ENCODE assay signal across 20 cellular contexts in the genomic region with DNA sequence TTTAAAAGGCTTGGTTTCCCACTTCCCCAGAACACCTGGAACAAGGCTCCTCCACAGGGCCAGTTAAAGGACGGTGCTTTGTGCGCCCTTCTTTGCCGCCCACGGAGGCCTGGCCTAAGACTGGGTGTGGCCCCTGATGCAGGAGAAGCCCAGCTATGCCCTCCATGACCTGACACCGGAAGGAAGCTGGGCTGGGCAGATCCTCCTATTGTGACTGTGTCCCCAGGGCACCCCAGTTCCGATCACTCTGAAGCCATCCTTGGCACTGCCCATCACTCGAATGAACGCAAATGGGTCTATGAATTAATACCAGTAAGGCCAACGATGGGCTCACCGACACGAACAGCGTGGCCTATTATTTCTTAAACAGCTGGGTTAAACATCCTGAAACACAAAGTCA. TPM values are rescaled to one million over a fixed set of nuclear protein-coding genes. Genes with fewer than 3 reads are reported as not detected.
DNase-seq lines count a peak whose midpoint lies in the region; ATAC-seq and TF ChIP-seq lines count a peak whose summit lies in the region.
"Had no signal": no experiment of that assay in that cellular context is flagged by ENCODE, and none has a peak within 500 bp of the region (broad histone marks: within the 10 kb centered on the region; RNA-seq: fewer than 3 reads in every experiment).

No MANE protein-coding gene starts in this region.

- no peak for TF ChIP-seq EP300 in gastroesophageal sphincter (IDR thresholded peaks at IDR 0.05)
- TF ChIP-seq EP300 in upper lobe of left lung (IDR thresholded peaks at IDR 0.05): peak in 2 of 4 donors; percentile 84 to 95

- H3K27ac Mint-ChIP-seq in activated CD4-positive, alpha-beta T cell treated with anti-CD3 and anti-CD28 coated beads, Interleukin-2, amount 10 ng/mL, durations not matched to agents 24 days and 14 days: peak overlapping the region; percentile 26
- H3K27ac Mint-ChIP-seq in osteocyte (ENCODE audit: unreplicated experiment): no peak overlapping the region

- WGBS in heart left ventricle, 4 donors: 63 to 74% (median 68%) methylated on average over 12 of the region's 12 CpGs
- 72% methylated on average over 9 of the region's 12 CpGs; no CpG with 5 or more reads in 1 of the 2 donors for WGBS in gastroesophageal sphincter (ENCODE audit: low coverage in 1 of 2), 2 donors
- WGBS in upper lobe of left lung, 2 donors: 67% methylated on average over 12 of the region's 12 CpGs

- TF ChIP-seq CTCF in heart left ventricle (IDR thresholded peaks at IDR 0.05) (no peak), left ventricle myocardium inferior (IDR thresholded peaks at IDR 0.05; ENCODE audit: borderline replicate concordance) (no peak), gastroesophageal sphincter (IDR thresholded peaks at IDR 0.05) (no peak), upper lobe of left lung (IDR thresholded peaks at IDR 0.05) (no peak), osteocyte (IDR thresholded peaks at IDR 0.05) (no peak)

- no peaks in the 10 kb centered on the region for H3K9me3 Mint-ChIP-seq in activated CD4-positive, alpha-beta T cell treated with anti-CD3 and anti-CD28 coated beads, Interleukin-2, amount 10 ng/mL, durations not matched to agents 24 days and 14 days
- H3K9me3 Mint-ChIP-seq in osteocyte (ENCODE audit: unreplicated experiment): no peaks in the 10 kb centered on the region

- no peak for DNase-seq in activated CD4-positive, alpha-beta T cell treated with anti-CD3 and anti-CD28 coated beads, Interleukin-2, amount 10 ng/mL, durations not matched to agents 24 days and 14 days
- DNase-seq in activated CD4-positive, alpha-beta T cell treated with anti-CD3 and anti-CD28 coated beads, Interleukin-2, amount 50 U/mL, for 48 hours: no peak
- DNase-seq in heart left ventricle (no peak), left ventricle myocardium inferior (no peak), upper lobe of left lung (peak in 1 of 2 donors; percentile 40), osteocyte (ENCODE audit: extremely low spot score, unreplicated experiment) (no peak)
- DNase-seq in effector memory CD4-positive, alpha-beta T cell: no peak
- DNase-seq: 8988T, C1 segment of cervical spinal cord, DMS 273 treated with DMSO at 0.1 percent for 48 hours, GF-D8, GOT3, MV-4-11, NCI-H1417, NCI-H187 treated with DMSO at 0.1 percent for 48 hours, NCI-H345, NCI-H69, OCI-M1 had no signal

- H3K4me1 ChIP-seq in heart left ventricle (peaks cover 0 to 17% (median 0%) of the 10 kb centered on the region in 12 donors), left ventricle myocardium inferior (peaks cover 14% of the 10 kb centered on the region), gastroesophageal sphincter (peaks cover 0 to 5% (median 0%) of the 10 kb centered on the region in 3 donors), upper lobe of left lung (peaks cover 0 to 15% (median 3%) of the 10 kb centered on the region in 4 donors)
- H3K4me1 ChIP-seq in effector memory CD4-positive, alpha-beta T cell (ENCODE audit: control insufficient read depth, insufficient read depth, low read length, poor library complexity, severe bottlenecking): no peaks in the 10 kb centered on the region

- H3K9me3 ChIP-seq in heart left ventricle (no peaks in the 10 kb centered on the region), left ventricle myocardium inferior (replicated peaks) (no peaks in the 10 kb centered on the region), gastroesophageal sphincter (no peaks in the 10 kb centered on the region), upper lobe of left lung (no peaks in the 10 kb centered on the region)
- no peaks in the 10 kb centered on the region for H3K9me3 ChIP-seq in effector memory CD4-positive, alpha-beta T cell (ENCODE audit: control insufficient read depth, low read length)

- H3K36me3 ChIP-seq in heart left ventricle (peaks cover 0 to 81% (median 53%) of the 10 kb centered on the region in 9 donors), left ventricle myocardium inferior (peaks cover 54% of the 10 kb centered on the region), gastroesophageal sphincter (peaks cover 0 to 70% of the 10 kb centered on the region in 2 donors), upper lobe of left lung (peaks cover 4 to 38% (median 13%) of the 10 kb centered on the region in 4 donors)
- peaks cover 58% of the 10 kb centered on the region for H3K36me3 ChIP-seq in effector memory CD4-positive, alpha-beta T cell (ENCODE audit: control insufficient read depth, insufficient read depth, low read length)

- no peak overlapping the region for H3K27ac ChIP-seq in heart left ventricle
- no peak overlapping the region for H3K27ac ChIP-seq in left ventricle myocardium inferior (replicated peaks)
- peak overlapping the region in 1 of 4 donors; percentile 11 for H3K27ac ChIP-seq in gastroesophageal sphincter
- H3K27ac ChIP-seq in upper lobe of left lung: peak overlapping the region in 3 of 4 donors; percentile 49 to 74 (median 71)
- H3K27ac ChIP-seq in effector memory CD4-positive, alpha-beta T cell (ENCODE audit: insufficient read depth, low read length, poor library complexity, severe bottlenecking): no peak overlapping the region

- TF ChIP-seq POLR2A in heart left ventricle (IDR thresholded peaks at IDR 0.05): no peak
- no peak for TF ChIP-seq POLR2A in gastroesophageal sphincter (IDR thresholded peaks at IDR 0.05)
- no peak for TF ChIP-seq POLR2A in upper lobe of left lung (IDR thresholded peaks at IDR 0.05)

- H3K36me3 Mint-ChIP-seq in activated CD4-positive, alpha-beta T cell treated with anti-CD3 and anti-CD28 coated beads, Interleukin-2, amount 10 ng/mL, durations not matched to agents 24 days and 14 days (ENCODE audit: low read depth): peaks cover 49% of the 10 kb centered on the region
- H3K36me3 Mint-ChIP-seq in osteocyte (ENCODE audit: unreplicated experiment): peaks cover 42% of the 10 kb centered on the region

- ATAC-seq in heart left ventricle (peak in 3 of 4 donors; percentile 11 to 34 (median 28)), gastroesophageal sphincter (peak; percentile 22), upper lobe of left lung (ENCODE audit: low FRiP score in 2 of 2) (peak in 1 of 2 donors; percentile 11)

- no peaks in the 10 kb centered on the region for H3K27me3 Mint-ChIP-seq in activated CD4-positive, alpha-beta T cell treated with anti-CD3 and anti-CD28 coated beads, Interleukin-2, amount 10 ng/mL, durations not matched to agents 24 days and 14 days
- H3K27me3 Mint-ChIP-seq in osteocyte (ENCODE audit: unreplicated experiment): no peaks in the 10 kb centered on the region

- H3K4me3 Mint-ChIP-seq in activated CD4-positive, alpha-beta T cell treated with anti-CD3 and anti-CD28 coated beads, Interleukin-2, amount 10 ng/mL, durations not matched to agents 24 days and 14 days: no peak overlapping the region
- no peak overlapping the region for H3K4me3 Mint-ChIP-seq in osteocyte (ENCODE audit: unreplicated experiment)

- H3K4me1 Mint-ChIP-seq in activated CD4-positive, alpha-beta T cell treated with anti-CD3 and anti-CD28 coated beads, Interleukin-2, amount 10 ng/mL, durations not matched to agents 24 days and 14 days: peaks cover 34% of the 10 kb centered on the region
- H3K4me1 Mint-ChIP-seq in osteocyte (ENCODE audit: unreplicated experiment): peaks cover 6% of the 10 kb centered on the region

- H3K27me3 ChIP-seq in heart left ventricle (no peaks in the 10 kb centered on the region), left ventricle myocardium inferior (ENCODE audit: low read depth) (no peaks in the 10 kb centered on the region), gastroesophageal sphincter (no peaks in the 10 kb centered on the region), upper lobe of left lung (no peaks in the 10 kb centered on the region)
- H3K27me3 ChIP-seq in effector memory CD4-positive, alpha-beta T cell (replicated peaks; ENCODE audit: control insufficient read depth, insufficient read depth, low read length, poor library complexity, severe bottlenecking): no peaks in the 10 kb centered on the region

- intact Hi-C loops in activated CD4-positive, alpha-beta T cell treated with anti-CD3 and anti-CD28 coated beads, Interleukin-2, amount 10 ng/mL, durations not matched to agents 24 days and 14 days (cut with micrococcal nuclease): no loop called here
- intact Hi-C loops in heart left ventricle (cut with DNase I): no loop called here
- intact Hi-C loops in left ventricle myocardium inferior (cut with micrococcal nuclease): loop anchor here (10.0 kb wide), 1 partner anchor 123 kb away; no protein-coding TSS in a partner anchor

- H3K4me3 ChIP-seq in heart left ventricle (no peak overlapping the region), left ventricle myocardium inferior (no peak overlapping the region), gastroesophageal sphincter (no peak overlapping the region), upper lobe of left lung (no peak overlapping the region)
- H3K4me3 ChIP-seq in effector memory CD4-positive, alpha-beta T cell (ENCODE audit: insufficient read depth, low read depth, low read length, poor library complexity, severe bottlenecking): no peak overlapping the region

RNA-seq across cellular contexts. Expression of a gene that starts 42.6 kb away (rescaled TPM):
- total RNA-seq in activated CD4-positive, alpha-beta T cell treated with anti-CD3 and anti-CD28 coated beads, Interleukin-2, amount 10 ng/mL, durations not matched to agents 24 days and 14 days: 28.0 and 28.1 TPM in 2 replicates
- 10 to 100 TPM; 32.6 to 82.4 (median 51.3) TPM for total RNA-seq in heart left ventricle
- polyA plus RNA-seq in heart left ventricle: 10 to 100 TPM; 10.9 to 23.9 TPM
- 52.3 TPM for total RNA-seq in left ventricle myocardium inferior
- 10 to 100 TPM; 80.2 to 95.8 (median 81.9) TPM for total RNA-seq in gastroesophageal sphincter
- 100 to 1,000 TPM in 1 of 6 donors, 10 to 100 TPM in 5; 38.2 to 122 (median 59.0) TPM for total RNA-seq in upper lobe of left lung
- total RNA-seq in osteocyte: 49.0 and 49.8 TPM in 2 replicates

RNA-seq across cellular contexts. Expression of a gene that starts 48.4 kb away (rescaled TPM):
- 61.6 and 62.6 TPM in 2 replicates for total RNA-seq in activated CD4-positive, alpha-beta T cell treated with anti-CD3 and anti-CD28 coated beads, Interleukin-2, amount 10 ng/mL, durations not matched to agents 24 days and 14 days
- total RNA-seq in heart left ventricle: 10 to 100 TPM; 25.2 to 94.1 (median 72.2) TPM
- polyA plus RNA-seq in heart left ventricle: 10 to 100 TPM; 40.5 to 88.8 TPM
- total RNA-seq in left ventricle myocardium inferior: 92.1 TPM
- total RNA-seq in gastroesophageal sphincter: 1 to 10 TPM; 3.0 to 5.3 (median 4.5) TPM
- 10 to 100 TPM in 2 of 6 donors, 1 to 10 TPM in 4; 2.0 to 13.6 (median 7.2) TPM for total RNA-seq in upper lobe of left lung
- not detected in 2 replicates for total RNA-seq in osteocyte
- total RNA-seq: RPMI7951 had no signal

Comparison
In these comparisons a context has a peak if more than half of its experiments do, and no peak if none do; other contexts are left out.
1. H3K27ac ChIP-seq: peak in upper lobe of left lung (3 of 4); none in heart left ventricle (0 of 12), left ventricle myocardium inferior (single experiment) and effector memory CD4-positive, alpha-beta T cell (single experiment).